Comparison of ENCODE assay signal across 2 cellular contexts in the genomic region with DNA sequence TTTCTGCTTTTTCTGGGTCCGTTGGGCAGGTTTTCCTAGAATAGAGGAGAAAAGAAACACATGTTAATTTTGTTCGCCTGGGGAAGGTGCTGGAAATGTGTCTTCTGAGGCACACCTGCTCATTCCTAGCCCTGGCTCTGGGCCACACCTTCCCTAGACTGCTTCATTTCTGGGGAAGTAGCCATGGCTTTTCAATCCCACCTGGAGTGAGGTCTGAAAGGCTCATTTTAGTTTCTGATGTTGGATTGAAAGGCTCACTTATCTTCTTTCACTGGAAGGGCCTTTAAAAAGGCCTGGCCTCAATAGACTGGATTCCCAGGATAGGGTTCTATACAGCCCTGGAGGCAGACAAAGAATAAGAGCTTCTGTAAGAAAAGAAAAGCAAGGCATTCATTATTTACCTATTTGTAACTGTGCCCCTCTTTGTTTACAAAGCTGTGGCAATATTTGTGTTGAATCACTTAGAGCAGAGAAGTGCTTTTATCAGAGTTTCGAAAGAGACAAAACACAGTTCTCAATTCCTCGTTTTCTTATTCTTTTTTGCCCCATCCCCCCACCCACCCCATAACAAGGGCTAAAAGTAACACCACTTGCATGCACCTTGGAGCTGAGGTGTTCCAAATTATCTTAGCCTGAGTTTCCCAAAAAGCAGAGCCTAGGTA.
TF ChIP-seq lines count a peak whose summit lies in the region.

No MANE protein-coding gene starts in this region.

TF ChIP-seq in A549, 52 proteins besides CTCF, POLR2A, EP300 and RAD21 (continued from another document):
- TF ChIP-seq, protein P1, sequence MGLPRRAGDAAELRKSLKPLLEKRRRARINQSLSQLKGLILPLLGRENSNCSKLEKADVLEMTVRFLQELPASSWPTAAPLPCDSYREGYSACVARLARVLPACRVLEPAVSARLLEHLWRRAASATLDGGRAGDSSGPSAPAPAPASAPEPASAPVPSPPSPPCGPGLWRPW (IDR thresholded peaks at IDR 0.05): 0 out of 2 replicates have a peak, but pooled peaks have one; percentile 37

TF ChIP-seq in H1, 55 proteins besides CTCF, POLR2A, EP300 and RAD21 (continued from another document):
- TF ChIP-seq, protein P2, sequence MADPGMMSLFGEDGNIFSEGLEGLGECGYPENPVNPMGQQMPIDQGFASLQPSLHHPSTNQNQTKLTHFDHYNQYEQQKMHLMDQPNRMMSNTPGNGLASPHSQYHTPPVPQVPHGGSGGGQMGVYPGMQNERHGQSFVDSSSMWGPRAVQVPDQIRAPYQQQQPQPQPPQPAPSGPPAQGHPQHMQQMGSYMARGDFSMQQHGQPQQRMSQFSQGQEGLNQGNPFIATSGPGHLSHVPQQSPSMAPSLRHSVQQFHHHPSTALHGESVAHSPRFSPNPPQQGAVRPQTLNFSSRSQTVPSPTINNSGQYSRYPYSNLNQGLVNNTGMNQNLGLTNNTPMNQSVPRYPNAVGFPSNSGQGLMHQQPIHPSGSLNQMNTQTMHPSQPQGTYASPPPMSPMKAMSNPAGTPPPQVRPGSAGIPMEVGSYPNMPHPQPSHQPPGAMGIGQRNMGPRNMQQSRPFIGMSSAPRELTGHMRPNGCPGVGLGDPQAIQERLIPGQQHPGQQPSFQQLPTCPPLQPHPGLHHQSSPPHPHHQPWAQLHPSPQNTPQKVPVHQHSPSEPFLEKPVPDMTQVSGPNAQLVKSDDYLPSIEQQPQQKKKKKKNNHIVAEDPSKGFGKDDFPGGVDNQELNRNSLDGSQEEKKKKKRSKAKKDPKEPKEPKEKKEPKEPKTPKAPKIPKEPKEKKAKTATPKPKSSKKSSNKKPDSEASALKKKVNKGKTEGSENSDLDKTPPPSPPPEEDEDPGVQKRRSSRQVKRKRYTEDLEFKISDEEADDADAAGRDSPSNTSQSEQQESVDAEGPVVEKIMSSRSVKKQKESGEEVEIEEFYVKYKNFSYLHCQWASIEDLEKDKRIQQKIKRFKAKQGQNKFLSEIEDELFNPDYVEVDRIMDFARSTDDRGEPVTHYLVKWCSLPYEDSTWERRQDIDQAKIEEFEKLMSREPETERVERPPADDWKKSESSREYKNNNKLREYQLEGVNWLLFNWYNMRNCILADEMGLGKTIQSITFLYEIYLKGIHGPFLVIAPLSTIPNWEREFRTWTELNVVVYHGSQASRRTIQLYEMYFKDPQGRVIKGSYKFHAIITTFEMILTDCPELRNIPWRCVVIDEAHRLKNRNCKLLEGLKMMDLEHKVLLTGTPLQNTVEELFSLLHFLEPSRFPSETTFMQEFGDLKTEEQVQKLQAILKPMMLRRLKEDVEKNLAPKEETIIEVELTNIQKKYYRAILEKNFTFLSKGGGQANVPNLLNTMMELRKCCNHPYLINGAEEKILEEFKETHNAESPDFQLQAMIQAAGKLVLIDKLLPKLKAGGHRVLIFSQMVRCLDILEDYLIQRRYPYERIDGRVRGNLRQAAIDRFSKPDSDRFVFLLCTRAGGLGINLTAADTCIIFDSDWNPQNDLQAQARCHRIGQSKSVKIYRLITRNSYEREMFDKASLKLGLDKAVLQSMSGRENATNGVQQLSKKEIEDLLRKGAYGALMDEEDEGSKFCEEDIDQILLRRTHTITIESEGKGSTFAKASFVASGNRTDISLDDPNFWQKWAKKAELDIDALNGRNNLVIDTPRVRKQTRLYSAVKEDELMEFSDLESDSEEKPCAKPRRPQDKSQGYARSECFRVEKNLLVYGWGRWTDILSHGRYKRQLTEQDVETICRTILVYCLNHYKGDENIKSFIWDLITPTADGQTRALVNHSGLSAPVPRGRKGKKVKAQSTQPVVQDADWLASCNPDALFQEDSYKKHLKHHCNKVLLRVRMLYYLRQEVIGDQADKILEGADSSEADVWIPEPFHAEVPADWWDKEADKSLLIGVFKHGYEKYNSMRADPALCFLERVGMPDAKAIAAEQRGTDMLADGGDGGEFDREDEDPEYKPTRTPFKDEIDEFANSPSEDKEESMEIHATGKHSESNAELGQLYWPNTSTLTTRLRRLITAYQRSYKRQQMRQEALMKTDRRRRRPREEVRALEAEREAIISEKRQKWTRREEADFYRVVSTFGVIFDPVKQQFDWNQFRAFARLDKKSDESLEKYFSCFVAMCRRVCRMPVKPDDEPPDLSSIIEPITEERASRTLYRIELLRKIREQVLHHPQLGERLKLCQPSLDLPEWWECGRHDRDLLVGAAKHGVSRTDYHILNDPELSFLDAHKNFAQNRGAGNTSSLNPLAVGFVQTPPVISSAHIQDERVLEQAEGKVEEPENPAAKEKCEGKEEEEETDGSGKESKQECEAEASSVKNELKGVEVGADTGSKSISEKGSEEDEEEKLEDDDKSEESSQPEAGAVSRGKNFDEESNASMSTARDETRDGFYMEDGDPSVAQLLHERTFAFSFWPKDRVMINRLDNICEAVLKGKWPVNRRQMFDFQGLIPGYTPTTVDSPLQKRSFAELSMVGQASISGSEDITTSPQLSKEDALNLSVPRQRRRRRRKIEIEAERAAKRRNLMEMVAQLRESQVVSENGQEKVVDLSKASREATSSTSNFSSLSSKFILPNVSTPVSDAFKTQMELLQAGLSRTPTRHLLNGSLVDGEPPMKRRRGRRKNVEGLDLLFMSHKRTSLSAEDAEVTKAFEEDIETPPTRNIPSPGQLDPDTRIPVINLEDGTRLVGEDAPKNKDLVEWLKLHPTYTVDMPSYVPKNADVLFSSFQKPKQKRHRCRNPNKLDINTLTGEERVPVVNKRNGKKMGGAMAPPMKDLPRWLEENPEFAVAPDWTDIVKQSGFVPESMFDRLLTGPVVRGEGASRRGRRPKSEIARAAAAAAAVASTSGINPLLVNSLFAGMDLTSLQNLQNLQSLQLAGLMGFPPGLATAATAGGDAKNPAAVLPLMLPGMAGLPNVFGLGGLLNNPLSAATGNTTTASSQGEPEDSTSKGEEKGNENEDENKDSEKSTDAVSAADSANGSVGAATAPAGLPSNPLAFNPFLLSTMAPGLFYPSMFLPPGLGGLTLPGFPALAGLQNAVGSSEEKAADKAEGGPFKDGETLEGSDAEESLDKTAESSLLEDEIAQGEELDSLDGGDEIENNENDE (IDR thresholded peaks at IDR 0.05; ENCODE audit: insufficient replicate concordance, low read length): peak; percentile 65
